10 cellular contexts compared by ENCODE assay signal in the genomic region with DNA sequence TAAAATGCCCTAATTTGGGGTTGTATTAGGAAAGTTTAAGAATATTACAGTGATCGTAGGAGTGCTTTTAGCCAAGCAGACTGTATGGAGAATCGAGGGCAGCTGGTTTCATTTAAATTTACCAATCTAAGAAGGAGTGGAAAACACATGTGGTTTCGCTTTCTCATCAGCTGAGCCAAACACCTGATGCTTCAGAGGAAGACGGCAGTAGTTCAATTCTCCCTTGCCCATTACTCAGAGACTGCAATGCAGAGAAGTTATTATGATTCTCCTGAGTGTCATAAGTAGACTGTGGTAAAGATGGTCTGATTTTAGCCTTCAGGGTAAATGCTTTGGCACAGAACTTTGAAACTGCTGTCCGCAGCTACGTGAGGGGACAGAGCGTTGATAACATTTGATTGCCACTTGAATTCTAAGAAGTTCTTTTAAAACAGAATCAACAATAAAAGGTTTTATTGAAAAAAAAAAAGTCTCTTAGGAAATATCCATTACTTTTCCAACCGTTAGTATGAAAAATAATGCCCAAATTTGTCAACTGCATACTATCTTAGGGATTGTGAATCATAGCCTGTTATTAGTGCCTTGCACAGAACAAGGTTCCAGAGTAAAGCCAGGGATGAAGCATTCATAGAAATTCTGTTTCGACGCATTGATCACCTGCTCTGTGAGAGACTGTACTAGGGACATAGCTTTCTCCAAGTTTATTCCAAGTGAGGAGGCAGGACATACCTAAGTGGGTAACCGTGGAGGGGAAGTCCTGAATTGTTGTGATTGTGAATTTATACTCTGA. TPM values are rescaled to one million over a fixed set of nuclear protein-coding genes. Genes with fewer than 3 reads are reported as not detected.
DNase-seq lines count a peak whose midpoint lies in the region; ATAC-seq, FAIRE-seq and TF ChIP-seq lines count a peak whose summit lies in the region.
"Had no signal": no experiment of that assay in that cellular context is flagged by ENCODE, and none has a peak within 500 bp of the region (broad histone marks: within the 10 kb centered on the region; RNA-seq: fewer than 3 reads in every experiment).

No MANE protein-coding gene starts in this region.

- WGBS in esophagus squamous epithelium, 2 donors = 46 to 57% methylated on average over 11 of the region's 11 CpGs

- H3K4me1 ChIP-seq in esophagus squamous epithelium = peaks cover 0 to 56% (median 39%) of the 10 kb centered on the region in 3 donors

- no peak for TF ChIP-seq POLR2A in GM12891 (IDR thresholded peaks at IDR 0.05; ENCODE audit: low read depth, low read length)
- no peak for TF ChIP-seq POLR2A in esophagus squamous epithelium (IDR thresholded peaks at IDR 0.05)

- DNase-seq in GM12891 (ENCODE audit: insufficient read length, low spot score) = no peak
- DNase-seq in SK-N-MC (ENCODE audit: low read depth, low spot score) = no peak
- no peak for DNase-seq in esophagus squamous epithelium (lab: John Stamatoyannopoulos, UW)
- DNase-seq in H7 = no peak
- no peak for DNase-seq in DMS79 (lab: John Stamatoyannopoulos, UW)

- H3K4me3 ChIP-seq in SK-N-MC = no peak overlapping the region; the same call in 1 of the 2 replicates
- peak overlapping the region in 1 of 4 donors; percentile 29 for H3K4me3 ChIP-seq in esophagus squamous epithelium
- H3K4me3 ChIP-seq in skin epidermis = no peak overlapping the region
- H3K4me3 ChIP-seq in H7 (ENCODE audit: insufficient read depth, low read depth, low read length) = no peak overlapping the region
- H3K4me3 ChIP-seq: Peyer's patch had no signal

- no peak for TF ChIP-seq CTCF in esophagus squamous epithelium (IDR thresholded peaks at IDR 0.05)

- ATAC-seq in HG02840 (IDR thresholded peaks at IDR 0.05; ENCODE audit: low FRiP score, unreplicated experiment) (no peak), GM21717 (IDR thresholded peaks at IDR 0.05; ENCODE audit: unreplicated experiment) (no peak)

- H3K36me3 ChIP-seq in SK-N-MC (ENCODE audit: insufficient read depth, low read length) = peaks cover 20% of the 10 kb centered on the region; the same call in 1 of the 2 replicates
- peaks cover 7 to 32% (median 8%) of the 10 kb centered on the region in 3 donors for H3K36me3 ChIP-seq in esophagus squamous epithelium
- no peaks in the 10 kb centered on the region; the same call in 1 of the 2 replicates for H3K36me3 ChIP-seq in H7 (replicated peaks; ENCODE audit: control insufficient read depth, insufficient read depth, low read length)

- H3K27ac ChIP-seq in SK-N-MC (no peak overlapping the region), esophagus squamous epithelium (peak overlapping the region; percentile 41 to 73 (median 65)), skin epidermis (peak overlapping the region in 11 of 21 experiments; percentile 10 to 73 (median 37))
- H3K27ac ChIP-seq: HL-60 had no signal

- intact Hi-C loops in esophagus squamous epithelium (cut with DNase I) = loop anchor here (10.0 kb wide), 1 partner anchor 423 kb away; no protein-coding TSS in a partner anchor

- peak; percentile 23 for FAIRE-seq in GM12891 (lab: Jason Lieb, UNC)

- peak overlapping the region; percentile 28 for H3K9ac ChIP-seq in SK-N-MC (ENCODE audit: insufficient read length)

- H3K27me3 ChIP-seq in esophagus squamous epithelium (no peaks in the 10 kb centered on the region), H7 (ENCODE audit: control insufficient read depth, insufficient read depth, low read length) (no peaks in the 10 kb centered on the region)
- H3K27me3 ChIP-seq: Peyer's patch had no signal

- H3K9me3 ChIP-seq in SK-N-MC (ENCODE audit: low read depth, low read length) = no peaks in the 10 kb centered on the region
- no peaks in the 10 kb centered on the region for H3K9me3 ChIP-seq in esophagus squamous epithelium
- H3K9me3 ChIP-seq: Peyer's patch had no signal

TF ChIP-seq in GM12891, 5 proteins besides CTCF, POLR2A, EP300 and RAD21:
- TF ChIP-seq SPI1 (IDR thresholded peaks at IDR 0.05; ENCODE audit: low read depth, low read length) (no peak), TAF1 (IDR thresholded peaks at IDR 0.05; ENCODE audit: low read depth, low read length) (no peak), POLR2AphosphoS5 (IDR thresholded peaks at IDR 0.05; ENCODE audit: low read depth, low read length) (no peak), PAX5 (IDR thresholded peaks at IDR 0.05; ENCODE audit: insufficient read depth, low read length, severe bottlenecking) (no peak), POU2F2 (IDR thresholded peaks at IDR 0.05; ENCODE audit: low read depth, low read length) (no peak)

RNA-seq across cellular contexts. Expression of gene LYSMD4, which starts 25.6 kb away (rescaled TPM):
- polyA plus RNA-seq in GM12891 (2012; ENCODE audit: low read depth, missing spikeins) = 4.5 TPM
- 10 to 100 TPM in 3 of 4 donors, 1 to 10 TPM in 1; 9.3 to 18.1 (median 14.1) TPM for total RNA-seq in esophagus squamous epithelium
- total RNA-seq in H7 (2014; rRNA removed; shearing (Covaris generic)) = 6.4 and 8.3 TPM in 2 replicates
